ENCODE assay signal across 24 cellular contexts in the genomic region with DNA sequence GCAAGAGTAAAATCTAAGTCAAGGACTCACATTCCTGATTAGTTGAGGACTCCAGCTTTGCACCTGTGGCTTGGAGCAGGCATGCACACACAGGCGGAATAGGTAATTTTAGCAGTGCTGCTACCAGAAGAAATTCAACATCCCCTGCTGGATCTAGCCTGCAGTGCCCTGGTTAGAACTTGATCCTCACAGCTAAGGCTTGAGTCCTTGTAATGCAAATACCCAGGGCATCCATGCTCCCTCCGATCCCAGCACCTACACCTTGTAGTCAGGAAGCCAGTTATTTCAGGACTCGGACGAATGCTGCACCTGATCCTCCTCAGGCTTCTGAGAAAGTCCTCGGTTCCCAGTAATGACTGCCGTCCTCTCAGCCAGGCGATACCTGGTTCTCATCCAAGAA.
A peak's percentile ranks its signal among the peaks of the same experiment; 100 is the strongest.
DNase-seq lines count a peak whose midpoint lies in the region; ATAC-seq and TF ChIP-seq lines count a peak whose summit lies in the region.
"Had no signal": no experiment of that assay in that cellular context is flagged by ENCODE, and none has a peak within 500 bp of the region (broad histone marks: within the 10 kb centered on the region; RNA-seq: fewer than 3 reads in every experiment).

No MANE protein-coding gene starts in this region.

- H4K20me1 ChIP-seq in GM23338 (replicated peaks; ENCODE audit: insufficient read depth): no peaks in the 10 kb centered on the region
- H4K20me1 ChIP-seq: BLaER1 had no signal

- no peaks in the 10 kb centered on the region for H3K79me2 ChIP-seq in GM23338 (replicated peaks; ENCODE audit: insufficient read depth)

- no peak overlapping the region for H3K4me3 Mint-ChIP-seq in activated T-cell treated with anti-CD3 and anti-CD28 coated beads, Interleukin-2, amount 50 U/mL, for 24 hours
- H3K4me3 Mint-ChIP-seq in GM23338 (no peak overlapping the region), immature natural killer cell (peak overlapping the region in 1 of 5 donors; percentile 47)
- H3K4me3 Mint-ChIP-seq in activated naive CD8-positive, alpha-beta T cell treated with anti-CD3 and anti-CD28 coated beads for 36 hours: no peak overlapping the region

- peak overlapping the region; percentile 89 for H3K27ac Mint-ChIP-seq in activated T-cell treated with anti-CD3 and anti-CD28 coated beads, Interleukin-2, amount 50 U/mL, for 24 hours
- H3K27ac Mint-ChIP-seq in GM23338 (no peak overlapping the region), immature natural killer cell (peak overlapping the region in 5 of 6 donors; percentile 89 to 97 (median 94))
- H3K27ac Mint-ChIP-seq in activated naive CD8-positive, alpha-beta T cell treated with anti-CD3 and anti-CD28 coated beads for 36 hours: peak overlapping the region; percentile 100

- H3K27me3 ChIP-seq in GM23338 (ENCODE audit: insufficient read depth): no peaks in the 10 kb centered on the region
- H3K27me3 ChIP-seq: BLaER1, colonic mucosa, SJCRH30, upper lobe of right lung had no signal

- no peak overlapping the region for H3K27ac ChIP-seq in GM23338 (ENCODE audit: low read depth)
- H3K27ac ChIP-seq: BLaER1, colonic mucosa, SJCRH30, upper lobe of right lung had no signal

- 0 out of 2 replicates have a peak overlapping the region, but pooled peaks have one; percentile 50 for H2AFZ ChIP-seq in GM23338

- peaks cover 18% of the 10 kb centered on the region for H3K4me1 ChIP-seq in GM23338 (ENCODE audit: insufficient read depth)
- H3K4me1 ChIP-seq: colonic mucosa had no signal

- 0 out of 4 replicates have a peak, but pooled peaks of 1 of the 2 experiments have one; percentile 0 for TF ChIP-seq CTCF in GM23338 (conservative IDR thresholded peaks at IDR 0.05; ENCODE audit: low read depth in 2 of 2)

- peak; percentile 92 for ATAC-seq in GM23338
- ATAC-seq in GM19452 (IDR thresholded peaks at IDR 0.05; ENCODE audit: unreplicated experiment): no peak
- ATAC-seq: right cardiac atrium, upper lobe of right lung had no signal

- H3K9me3 Mint-ChIP-seq in activated T-cell treated with anti-CD3 and anti-CD28 coated beads, Interleukin-2, amount 50 U/mL, for 24 hours: peaks cover 16% of the 10 kb centered on the region
- no peaks in the 10 kb centered on the region; the same call in 2 of the 3 replicates for H3K9me3 Mint-ChIP-seq in GM23338
- H3K9me3 Mint-ChIP-seq in activated naive CD8-positive, alpha-beta T cell treated with anti-CD3 and anti-CD28 coated beads for 36 hours: peaks cover 17% of the 10 kb centered on the region
- H3K9me3 Mint-ChIP-seq in immature natural killer cell: no peaks in the 10 kb centered on the region

- H3K36me3 Mint-ChIP-seq in activated T-cell treated with anti-CD3 and anti-CD28 coated beads, Interleukin-2, amount 50 U/mL, for 24 hours (ENCODE audit: low read depth): peaks cover 33% of the 10 kb centered on the region
- H3K36me3 Mint-ChIP-seq in GM23338 (ENCODE audit: low read depth) (no peaks in the 10 kb centered on the region), immature natural killer cell (no peaks in the 10 kb centered on the region)
- peaks cover 52% of the 10 kb centered on the region for H3K36me3 Mint-ChIP-seq in activated naive CD8-positive, alpha-beta T cell treated with anti-CD3 and anti-CD28 coated beads for 36 hours

- H3K27me3 Mint-ChIP-seq in activated T-cell treated with anti-CD3 and anti-CD28 coated beads, Interleukin-2, amount 50 U/mL, for 24 hours: no peaks in the 10 kb centered on the region
- H3K27me3 Mint-ChIP-seq in GM23338 (ENCODE audit: insufficient read depth, low read depth, poor library complexity) (peaks cover 4% of the 10 kb centered on the region), immature natural killer cell (ENCODE audit: low read depth in 3 of 3) (peaks cover 0 to 5% (median 2%) of the 10 kb centered on the region in 3 donors)
- no peaks in the 10 kb centered on the region for H3K27me3 Mint-ChIP-seq in activated naive CD8-positive, alpha-beta T cell treated with anti-CD3 and anti-CD28 coated beads for 36 hours

- H3K4me2 ChIP-seq in GM23338: 0 out of 2 replicates have a peak overlapping the region, but pooled peaks have one; percentile 33
- H3K4me2 ChIP-seq: BLaER1 had no signal

- no peaks in the 10 kb centered on the region for H3K36me3 ChIP-seq in GM23338 (ENCODE audit: insufficient read depth)
- H3K36me3 ChIP-seq: BLaER1, colonic mucosa, SJCRH30, upper lobe of right lung had no signal

- no peak overlapping the region for H3K4me3 ChIP-seq in GM23338
- H3K4me3 ChIP-seq: BLaER1, colonic mucosa, SJCRH30, upper lobe of right lung had no signal

- peaks cover 14% of the 10 kb centered on the region for H3K9me2 ChIP-seq in GM23338 (ENCODE audit: insufficient read depth)

- DNase-seq in activated T-cell treated with anti-CD3 and anti-CD28 coated beads, Interleukin-2, amount 50 U/mL, for 24 hours: no peak
- DNase-seq in activated T-cell treated with anti-CD3 and anti-CD28 coated beads for 4 hours (no peak), GM23338 (ENCODE audit: low spot score) (peak; percentile 45), immature natural killer cell (no peak), ureter (ENCODE audit: low spot score) (no peak), DMS153 (lab: John Stamatoyannopoulos, UW) (no peak)
- DNase-seq in activated naive CD8-positive, alpha-beta T cell treated with anti-CD3 and anti-CD28 coated beads for 36 hours: no peak
- DNase-seq: activated effector memory CD4-positive, alpha-beta T cell treated with Interleukin-2 at 50 U/mL for 16 hours; Caco-2; colonic mucosa; effector memory CD4-positive, alpha-beta T cell; erythroblast; NCI-H1105 treated with DMSO at 0.1 percent for 48 hours; NCI-H1930; NCI-H226; NCI-H69; posterior cingulate gyrus; right cardiac atrium; SJCRH30; stimulated activated CD4-positive, alpha-beta T cell treated with anti-CD3 and anti-CD28 coated beads, Interleukin-2, amount 100 ng/mL, for 24 hours; substantia nigra; upper lobe of right lung had no signal

- no peaks in the 10 kb centered on the region for H3F3A ChIP-seq in GM23338 (replicated peaks; ENCODE audit: low read depth)

- H3K4me1 Mint-ChIP-seq in activated T-cell treated with anti-CD3 and anti-CD28 coated beads, Interleukin-2, amount 50 U/mL, for 24 hours (ENCODE audit: low read depth): peaks cover 86% of the 10 kb centered on the region
- H3K4me1 Mint-ChIP-seq in GM23338 (peaks cover 31% of the 10 kb centered on the region), immature natural killer cell (peaks cover 49 to 63% of the 10 kb centered on the region in 2 donors)
- H3K4me1 Mint-ChIP-seq in activated naive CD8-positive, alpha-beta T cell treated with anti-CD3 and anti-CD28 coated beads for 36 hours: peaks cover 78% of the 10 kb centered on the region

TF ChIP-seq in GM23338, 12 proteins besides CTCF, POLR2A, EP300 and RAD21 (continues in another document):
- TF ChIP-seq EZH2phosphoT487 (IDR thresholded peaks at IDR 0.05; ENCODE audit: unreplicated experiment): no peak
- TF ChIP-seq POLR2AphosphoS5 (IDR thresholded peaks at IDR 0.05; ENCODE audit: low read depth): no peak
- no peak for TF ChIP-seq CREB1 (CRISPR knock-in tag; IDR thresholded peaks at IDR 0.05; ENCODE audit: low read depth)
- TF ChIP-seq ZNF331 (CRISPR knock-in tag; IDR thresholded peaks at IDR 0.05; ENCODE audit: low read depth): no peak
